10 cellular contexts compared by ENCODE assay signal in the genomic region with DNA sequence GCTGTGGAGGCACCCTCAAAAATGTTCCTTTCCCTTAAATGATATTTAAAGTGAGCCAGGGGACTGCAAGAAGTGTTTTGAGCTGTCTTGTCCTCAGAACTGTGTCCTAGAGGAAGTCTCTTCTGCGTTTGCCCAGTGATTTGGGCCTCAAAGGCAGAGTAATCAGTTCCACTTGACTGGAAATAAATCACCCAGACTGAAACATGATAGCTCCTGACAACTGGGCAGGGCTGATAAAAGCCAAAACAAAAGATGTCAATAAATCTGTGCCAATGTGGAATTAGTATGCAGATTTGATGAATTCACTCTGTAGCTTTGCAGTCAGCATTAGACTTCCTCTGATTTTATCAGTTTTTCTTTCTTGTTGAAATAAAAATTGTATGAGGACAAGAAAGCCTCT.
A peak's percentile ranks its signal among the peaks of the same experiment; 100 is the strongest.
DNase-seq lines count a peak whose midpoint lies in the region; ATAC-seq and TF ChIP-seq lines count a peak whose summit lies in the region.
"Had no signal": no experiment of that assay in that cellular context is flagged by ENCODE, and none has a peak within 500 bp of the region (broad histone marks: within the 10 kb centered on the region; RNA-seq: fewer than 3 reads in every experiment).

No MANE protein-coding gene starts in this region.

- no peak overlapping the region for H2BK120ac ChIP-seq in neuronal stem cell (ENCODE audit: low read depth, low read length)

- no TSS peak for BruUV-seq in HCT116 (replicated peaks; lab: Mats Ljungman, UMichigan)

- H2AFZ ChIP-seq in HCT116 (ENCODE audit: low read depth, low read length, poor library complexity, severe bottlenecking): no peak overlapping the region
- no peak overlapping the region for H2AFZ ChIP-seq in neuronal stem cell (ENCODE audit: low read length)

- RAD21 ChIA-PET in HCT116 (lab: Charles Lee; ENCODE audit: low non-redundant PET in 1 of 2, low total read pairs in 2 of 2, uncharacterized antibody in 2 of 2, unreplicated experiment in 2 of 2): no interaction called here

- peaks cover 51% of the 10 kb centered on the region for H3K4me1 Mint-ChIP-seq in brain
- H3K4me1 Mint-ChIP-seq in activated CD4-positive, alpha-beta memory T cell treated with anti-CD3 and anti-CD28 coated beads, Interleukin-2, amount 10 ng/mL, durations not matched to agents 7 days and 5 days: peaks cover 5% of the 10 kb centered on the region

- H2BK12ac ChIP-seq in neuronal stem cell (ENCODE audit: low read length): no peak overlapping the region

- H3K4me3 ChIP-seq in HCT116 (replicated peaks in 1 of 2; ENCODE audit: low read depth in 1 of 2, low read length in 2 of 2) (no peak overlapping the region), neuronal stem cell (ENCODE audit: low read length in 2 of 2) (no peak overlapping the region)

- no peak overlapping the region for H3K14ac ChIP-seq in neuronal stem cell (ENCODE audit: low read length)

- H3K36me3 Mint-ChIP-seq in brain: peaks cover 43% of the 10 kb centered on the region
- peaks cover 8% of the 10 kb centered on the region for H3K36me3 Mint-ChIP-seq in activated CD4-positive, alpha-beta memory T cell treated with anti-CD3 and anti-CD28 coated beads, Interleukin-2, amount 10 ng/mL, durations not matched to agents 7 days and 5 days (ENCODE audit: low read depth)

- no peak overlapping the region for H2BK5ac ChIP-seq in neuronal stem cell (ENCODE audit: low read length)

- WGBS in neuronal stem cell (ENCODE audit: extremely low coverage in 2 of 2, insufficient read length in 2 of 2, insufficient replicate concordance in 1 of 2), 2 donors: no CpG with 5 or more reads among the region's 1 CpG

- TF ChIP-seq CTCF in HCT116 (IDR thresholded peaks at IDR 0.05 in 2 of 3, conservative IDR thresholded peaks at IDR 0.05 in 1 of 3; ENCODE audit: borderline replicate concordance in 1 of 3, insufficient read depth in 1 of 3, low read depth in 2 of 3, low read length in 2 of 3) (no peak), brain (conservative IDR thresholded peaks at IDR 0.05) (no peak)

- no peak for TF ChIP-seq POLR2A in HCT116 (IDR thresholded peaks at IDR 0.05; ENCODE audit: borderline replicate concordance, extremely low read depth, insufficient read depth, insufficient read length)

- H3K4me3 Mint-ChIP-seq in brain: peak overlapping the region in 2 of 5 experiments; percentile 45 to 72
- H3K4me3 Mint-ChIP-seq in activated CD4-positive, alpha-beta memory T cell treated with anti-CD3 and anti-CD28 coated beads, Interleukin-2, amount 10 ng/mL, durations not matched to agents 7 days and 5 days: no peak overlapping the region
- H3K4me3 Mint-ChIP-seq: H9 had no signal

- H4K8ac ChIP-seq in neuronal stem cell (ENCODE audit: low read depth, low read length): no peak overlapping the region

- no peak overlapping the region for H3K23ac ChIP-seq in neuronal stem cell (ENCODE audit: low read depth, low read length, poor library complexity)

- H3K27me3 ChIP-seq in HCT116 (ENCODE audit: insufficient read depth, low read length) (no peaks in the 10 kb centered on the region), neuronal stem cell (ENCODE audit: control insufficient read depth in 3 of 3, insufficient read depth in 3 of 3, low read depth in 1 of 3, low read length in 3 of 3) (no peaks in the 10 kb centered on the region)

- intact Hi-C loops in HCT116 (cut with micrococcal nuclease): no loop called here

- H3K9me3 ChIP-seq in HCT116 (ENCODE audit: control insufficient read depth in 1 of 2, insufficient read depth in 1 of 2, low read depth in 1 of 2, low read length in 2 of 2) (no peaks in the 10 kb centered on the region), neuronal stem cell (replicated peaks in 1 of 2; ENCODE audit: control insufficient read depth in 2 of 2, insufficient read depth in 1 of 2, low read depth in 1 of 2, low read length in 2 of 2) (no peaks in the 10 kb centered on the region)

- H4K91ac ChIP-seq in neuronal stem cell (ENCODE audit: low read depth, low read length, poor library complexity): no peak overlapping the region

- H3K4me2 ChIP-seq in HCT116 (ENCODE audit: low read length): no peak overlapping the region
- H3K4me2 ChIP-seq in neuronal stem cell (ENCODE audit: insufficient read depth, low read length, poor library complexity, severe bottlenecking): no peak overlapping the region

- peak overlapping the region in 4 of 5 experiments; percentile 85 to 94 (median 88) for H3K27ac Mint-ChIP-seq in brain
- no peak overlapping the region for H3K27ac Mint-ChIP-seq in activated CD4-positive, alpha-beta memory T cell treated with anti-CD3 and anti-CD28 coated beads, Interleukin-2, amount 10 ng/mL, durations not matched to agents 7 days and 5 days
- H3K27ac Mint-ChIP-seq: H9, IgD-negative memory B cell had no signal

- TF ChIP-seq RAD21 in HCT116 (IDR thresholded peaks at IDR 0.05; ENCODE audit: low read depth): no peak

- H3K9ac ChIP-seq in HCT116 (ENCODE audit: low read length) (no peak overlapping the region), neuronal stem cell (ENCODE audit: low read depth, low read length, poor library complexity) (no peak overlapping the region)

- CTCF ChIA-PET in HCT116 (lab: Charles Lee): no interaction called here
- CTCF ChIA-PET in activated CD4-positive, alpha-beta memory T cell treated with anti-CD3 and anti-CD28 coated beads, Interleukin-2, amount 10 ng/mL, durations not matched to agents 7 days and 5 days (lab: Charles Lee): no interaction called here

- no peak overlapping the region for H3K4ac ChIP-seq in neuronal stem cell (ENCODE audit: low read length)

- no peak overlapping the region for H3K27ac ChIP-seq in HCT116 (ENCODE audit: low read depth, low read length)
- no peak overlapping the region for H3K27ac ChIP-seq in neuronal stem cell (replicated peaks; ENCODE audit: low read length)

- no peaks in the 10 kb centered on the region for H3K9me2 ChIP-seq in HCT116 (ENCODE audit: insufficient read depth)

- no peaks in the 10 kb centered on the region for H3K27me3 Mint-ChIP-seq in brain
- H3K27me3 Mint-ChIP-seq in activated CD4-positive, alpha-beta memory T cell treated with anti-CD3 and anti-CD28 coated beads, Interleukin-2, amount 10 ng/mL, durations not matched to agents 7 days and 5 days: no peaks in the 10 kb centered on the region
- H3K27me3 Mint-ChIP-seq: IgD-negative memory B cell had no signal

- no peaks in the 10 kb centered on the region for H3K79me1 ChIP-seq in neuronal stem cell (ENCODE audit: low read depth, low read length)

- no peak overlapping the region for H2BK15ac ChIP-seq in neuronal stem cell (ENCODE audit: low read length)

- H3K4me1 ChIP-seq in HCT116 (ENCODE audit: control insufficient read depth in 1 of 2, insufficient read depth in 2 of 2, low read length in 2 of 2) (peaks cover 4 to 5% of the 10 kb centered on the region in 2 experiments; a peak in 3 of 4 replicates), neuronal stem cell (ENCODE audit: control insufficient read depth in 2 of 2, insufficient read depth in 1 of 2, low read depth in 1 of 2, low read length in 2 of 2) (peaks cover 6 to 10% of the 10 kb centered on the region in 2 donors)

- no peak overlapping the region for H3K18ac ChIP-seq in neuronal stem cell (ENCODE audit: low read length)

- ATAC-seq in HCT116: no peak

- H3K36me3 ChIP-seq in HCT116 (ENCODE audit: control insufficient read depth in 1 of 2, insufficient read depth in 2 of 2, low read length in 2 of 2): no peaks in the 10 kb centered on the region
- H3K36me3 ChIP-seq in neuronal stem cell (replicated peaks in 1 of 2; ENCODE audit: control insufficient read depth in 2 of 2, insufficient read depth in 2 of 2, low read length in 2 of 2): no peaks in the 10 kb centered on the region

- no peaks in the 10 kb centered on the region for H3K79me2 ChIP-seq in HCT116 (ENCODE audit: insufficient read depth, low read length)

- H3K9me3 Mint-ChIP-seq in brain: peaks cover 0 to 5% (median 0%) of the 10 kb centered on the region in 5 experiments
- H3K9me3 Mint-ChIP-seq in activated CD4-positive, alpha-beta memory T cell treated with anti-CD3 and anti-CD28 coated beads, Interleukin-2, amount 10 ng/mL, durations not matched to agents 7 days and 5 days: no peaks in the 10 kb centered on the region
- H3K9me3 Mint-ChIP-seq: H9, IgD-negative memory B cell had no signal

- no peaks in the 10 kb centered on the region for H4K20me1 ChIP-seq in HCT116 (ENCODE audit: insufficient read depth)

- H2AK5ac ChIP-seq in neuronal stem cell (ENCODE audit: low read depth, low read length): no peak overlapping the region

- POLR2A ChIA-PET in HCT116 (lab: Charles Lee): no interaction called here
- POLR2A ChIA-PET in activated CD4-positive, alpha-beta memory T cell treated with anti-CD3 and anti-CD28 coated beads, Interleukin-2, amount 10 ng/mL, durations not matched to agents 7 days and 5 days (lab: Charles Lee): no interaction called here

- DNase-seq in HCT116 (ENCODE audit: low read depth, low spot score): no peak
- DNase-seq in NCI-H2171 treated with DMSO at 0.1 percent for 48 hours (lab: John Stamatoyannopoulos, UW): peak; percentile 94
- DNase-seq in neuronal stem cell (ENCODE audit: low spot score): peak; percentile 54
- DNase-seq in superior temporal gyrus (ENCODE audit: extremely low spot score): no peak
- no peak for DNase-seq in activated CD4-positive, alpha-beta memory T cell treated with anti-CD3 and anti-CD28 coated beads, Interleukin-2, amount 10 ng/mL, durations not matched to agents 7 days and 5 days
- no peak for DNase-seq in iPS-NIHi7 (ENCODE audit: extremely low spot score)
- DNase-seq in H4 (ENCODE audit: low spot score): no peak
- DNase-seq: H9 had no signal

TF ChIP-seq in HCT116, 20 proteins besides CTCF, POLR2A, EP300 and RAD21 (continues in another document):
- TF ChIP-seq CBX3 (IDR thresholded peaks at IDR 0.05; ENCODE audit: low read depth) (no peak), MAX (IDR thresholded peaks at IDR 0.05) (no peak)

Comparison
In these comparisons a context has a peak if more than half of its experiments do, and no peak if none do; other contexts are left out.
1. DNase-seq: peak in NCI-H2171 treated with DMSO at 0.1 percent for 48 hours (single experiment) and neuronal stem cell (single experiment); none in HCT116 (single experiment), superior temporal gyrus (single experiment), activated CD4-positive, alpha-beta memory T cell treated with anti-CD3 and anti-CD28 coated beads, Interleukin-2, amount 10 ng/mL, durations not matched to agents 7 days and 5 days (single experiment), iPS-NIHi7 (single experiment) and H4 (single experiment).